12 cellular contexts compared by ENCODE assay signal in genomic region chr21:15144026-15144425, GRCh38.
DNase-seq lines count a peak whose midpoint lies in the region; ATAC-seq and TF ChIP-seq lines count a peak whose summit lies in the region.
"Had no signal": no experiment of that assay in that cellular context is flagged by ENCODE, and none has a peak within 500 bp of the region (broad histone marks: within the 10 kb centered on the region; RNA-seq: fewer than 3 reads in every experiment).

No MANE protein-coding gene starts in this region.

- POLR2A ChIA-PET in T-cell (lab: Charles Lee): no interaction called here

- no peaks in the 10 kb centered on the region for H3K36me3 Mint-ChIP-seq in T-cell
- H3K36me3 Mint-ChIP-seq: CD4-positive, alpha-beta memory T cell had no signal

- H3K27me3 ChIP-seq in MG63: no peaks in the 10 kb centered on the region

- peaks cover 5 to 8% of the 10 kb centered on the region in 2 donors for H3K27me3 Mint-ChIP-seq in T-cell

- no peak overlapping the region for H3K4me3 Mint-ChIP-seq in T-cell
- H3K4me3 Mint-ChIP-seq: B cell; CD4-positive, alpha-beta memory T cell had no signal

- no peaks in the 10 kb centered on the region for H3K36me3 ChIP-seq in MG63
- H3K36me3 ChIP-seq: HAP-1 had no signal

- CTCF ChIA-PET in T-cell (lab: Charles Lee): no interaction called here

- DNase-seq in MG63: peak; percentile 28
- DNase-seq in choroid plexus epithelial cell (ENCODE audit: low read depth): peak; percentile 32
- DNase-seq in myocyte (ENCODE audit: low read depth): peak; percentile 42
- DNase-seq in stromal cell of bone marrow (ENCODE audit: low read depth): peak; percentile 7
- DNase-seq in activated CD4-positive, alpha-beta T cell treated with anti-CD3 and anti-CD28 coated beads for 4 hours: no peak
- no peak for DNase-seq in T-cell
- no peak for DNase-seq in activated naive CD4-positive, alpha-beta T cell treated with Interleukin-2 at 50 U/mL for 16 hours
- DNase-seq: CD4-positive, alpha-beta memory T cell; DMS79 treated with DMSO at 0.1 percent for 48 hours; EL had no signal

- no peaks in the 10 kb centered on the region for H3K9me3 Mint-ChIP-seq in T-cell
- H3K9me3 Mint-ChIP-seq: CD4-positive, alpha-beta memory T cell had no signal

- H3K27ac Mint-ChIP-seq in T-cell: no peak overlapping the region
- H3K27ac Mint-ChIP-seq: B cell; CD4-positive, alpha-beta memory T cell had no signal

- H3K4me1 Mint-ChIP-seq in T-cell: peaks cover 0 to 5% (median 0%) of the 10 kb centered on the region in 3 donors
- H3K4me1 Mint-ChIP-seq: B cell; CD4-positive, alpha-beta memory T cell had no signal

- no peaks in the 10 kb centered on the region for H3K9me3 ChIP-seq in MG63
- H3K9me3 ChIP-seq: HAP-1 had no signal

- TF ChIP-seq CTCF in choroid plexus epithelial cell (conservative IDR thresholded peaks at IDR 0.05; ENCODE audit: low read depth, low read length): no peak

- H3K4me3 ChIP-seq in MG63 (no peak overlapping the region), choroid plexus epithelial cell (ENCODE audit: low read depth, low read length) (no peak overlapping the region)
- H3K4me3 ChIP-seq: HAP-1 had no signal

- no peak for ATAC-seq in T-cell (replicated peaks in 1 of 4)

Comparison
In these comparisons a context has a peak if more than half of its experiments do, and no peak if none do; other contexts are left out.
1. DNase-seq: peak in MG63 (single experiment), choroid plexus epithelial cell (single experiment), myocyte (single experiment) and stromal cell of bone marrow (single experiment); none in activated CD4-positive, alpha-beta T cell treated with anti-CD3 and anti-CD28 coated beads for 4 hours (0 of 2), T-cell (0 of 34) and activated naive CD4-positive, alpha-beta T cell treated with Interleukin-2 at 50 U/mL for 16 hours (single experiment).